In the genomic region with DNA sequence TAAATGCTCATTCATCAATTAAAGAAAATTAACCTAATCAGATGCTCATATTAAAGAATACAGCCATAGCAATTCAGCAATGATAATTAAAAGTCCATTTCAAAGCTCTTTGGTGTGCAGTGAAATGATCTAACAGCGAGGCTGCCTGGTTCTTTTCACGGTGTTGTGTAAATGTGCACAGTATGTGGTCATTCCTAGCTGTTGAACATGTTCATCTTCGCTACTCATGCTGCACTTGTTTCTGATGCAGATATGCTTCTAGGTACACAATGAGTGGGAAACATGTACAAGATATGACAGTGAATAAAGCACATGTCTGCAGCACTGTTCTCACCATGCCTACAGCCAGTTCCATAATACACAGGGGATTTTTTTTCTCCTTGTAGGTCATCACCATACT, we compare ENCODE assay signal across 13 cellular contexts.
DNase-seq lines count a peak whose midpoint lies in the region; ATAC-seq and TF ChIP-seq lines count a peak whose summit lies in the region.
"Had no signal": no experiment of that assay in that cellular context is flagged by ENCODE, and none has a peak within 500 bp of the region (broad histone marks: within the 10 kb centered on the region; RNA-seq: fewer than 3 reads in every experiment).

No MANE protein-coding gene starts in this region.

- no peak overlapping the region for H4K91ac ChIP-seq in neuronal stem cell (ENCODE audit: low read depth, low read length, poor library complexity)

- ATAC-seq in Panc1, result no peak
- ATAC-seq in GM18519 (IDR thresholded peaks at IDR 0.05; ENCODE audit: low FRiP score, unreplicated experiment), result no peak
- ATAC-seq: A549; CD8-positive, alpha-beta T cell had no signal

- H2BK12ac ChIP-seq in neuronal stem cell (ENCODE audit: low read length), result no peak overlapping the region

- no TSS peak for BruUV-seq in Panc1 (replicated peaks; lab: Mats Ljungman, UMichigan)

- H3K4ac ChIP-seq in neuronal stem cell (ENCODE audit: low read length), result no peak overlapping the region

- H2BK15ac ChIP-seq in neuronal stem cell (ENCODE audit: low read length), result no peak overlapping the region

- POLR2A ChIA-PET in Panc1 (lab: Charles Lee), result no interaction called here

- H3K9me3 ChIP-seq in Panc1 (ENCODE audit: control insufficient read depth, insufficient read depth, low read depth, low read length), result no peaks in the 10 kb centered on the region
- no peaks in the 10 kb centered on the region for H3K9me3 ChIP-seq in esophagus muscularis mucosa
- no peaks in the 10 kb centered on the region for H3K9me3 ChIP-seq in neuronal stem cell (replicated peaks in 1 of 2; ENCODE audit: control insufficient read depth in 2 of 2, insufficient read depth in 1 of 2, low read depth in 1 of 2, low read length in 2 of 2)
- H3K9me3 ChIP-seq: A549, BLaER1 had no signal

- TF ChIP-seq EP300 in esophagus muscularis mucosa (IDR thresholded peaks at IDR 0.05), result no peak

- no peak overlapping the region for H3K4me3 ChIP-seq in Panc1 (ENCODE audit: low read depth in 2 of 2, low read length in 2 of 2)
- no peak overlapping the region for H3K4me3 ChIP-seq in esophagus muscularis mucosa
- no peak overlapping the region for H3K4me3 ChIP-seq in neuronal stem cell (ENCODE audit: low read length in 2 of 2)
- H3K4me3 ChIP-seq: A549, BLaER1 had no signal

- H3K14ac ChIP-seq in neuronal stem cell (ENCODE audit: low read length), result no peak overlapping the region

- DNase-seq in NCI-H146 (lab: John Stamatoyannopoulos, UW), result peak; percentile 8
- DNase-seq in NCI-H146 treated with DMSO at 0.1 percent for 48 hours (lab: John Stamatoyannopoulos, UW; ENCODE audit: unreplicated experiment), result no peak
- DNase-seq in Panc1 (ENCODE audit: low read depth, low spot score), result no peak
- DNase-seq in esophagus muscularis mucosa (ENCODE audit: extremely low spot score), result peak; percentile 14
- DNase-seq in neuronal stem cell (ENCODE audit: low spot score), result no peak
- DNase-seq in NCI-H2171 (lab: John Stamatoyannopoulos, UW), result no peak
- no peak for DNase-seq in activated gamma-delta T cell (lab: John Stamatoyannopoulos, UW)
- DNase-seq: CD8-positive, alpha-beta T cell; H9 had no signal

- no peak overlapping the region for H2BK5ac ChIP-seq in neuronal stem cell (ENCODE audit: low read length)

- H2BK120ac ChIP-seq in neuronal stem cell (ENCODE audit: low read depth, low read length), result no peak overlapping the region

- intact Hi-C loops in Panc1 (cut with micrococcal nuclease; ENCODE audit: unreplicated experiment), result no loop called here
- intact Hi-C loops in esophagus muscularis mucosa (cut with DNase I), result no loop called here

- CTCF ChIA-PET in Panc1 (lab: Charles Lee), result no interaction called here

- no peak overlapping the region for H4K8ac ChIP-seq in neuronal stem cell (ENCODE audit: low read depth, low read length)

- H3K9ac ChIP-seq in neuronal stem cell (ENCODE audit: low read depth, low read length, poor library complexity), result no peak overlapping the region
- H3K9ac ChIP-seq: BLaER1 had no signal

- no peak overlapping the region for H3K23ac ChIP-seq in neuronal stem cell (ENCODE audit: low read depth, low read length, poor library complexity)

- H2AFZ ChIP-seq in neuronal stem cell (ENCODE audit: low read length), result no peak overlapping the region

- H3K27ac ChIP-seq in Panc1 (ENCODE audit: low read length), result peak overlapping the region; percentile 49; the same call in 1 of the 2 replicates
- no peak overlapping the region for H3K27ac ChIP-seq in esophagus muscularis mucosa (replicated peaks in 1 of 4)
- no peak overlapping the region for H3K27ac ChIP-seq in neuronal stem cell (replicated peaks; ENCODE audit: low read length)
- H3K27ac ChIP-seq: 22Rv1, A549, BLaER1 had no signal

- TF ChIP-seq CTCF in Panc1 (IDR thresholded peaks at IDR 0.05), result no peak
- TF ChIP-seq CTCF in esophagus muscularis mucosa (IDR thresholded peaks at IDR 0.05), result no peak

- H3K79me1 ChIP-seq in neuronal stem cell (ENCODE audit: low read depth, low read length), result no peaks in the 10 kb centered on the region

- WGBS in esophagus muscularis mucosa, result 94% methylated on average over 3 of the region's 3 CpGs
- no CpG with 5 or more reads among the region's 3 CpGs for WGBS in neuronal stem cell (ENCODE audit: extremely low coverage in 2 of 2, insufficient read length in 2 of 2, insufficient replicate concordance in 1 of 2), 2 donors

- TF ChIP-seq POLR2A in esophagus muscularis mucosa (IDR thresholded peaks at IDR 0.05; ENCODE audit: low read depth), result no peak

- no peaks in the 10 kb centered on the region for H3K27me3 ChIP-seq in Panc1 (ENCODE audit: control insufficient read depth, insufficient read depth, low read length)
- H3K27me3 ChIP-seq in esophagus muscularis mucosa, result no peaks in the 10 kb centered on the region
- H3K27me3 ChIP-seq in neuronal stem cell (ENCODE audit: control insufficient read depth in 3 of 3, insufficient read depth in 3 of 3, low read depth in 1 of 3, low read length in 3 of 3), result no peaks in the 10 kb centered on the region
- H3K27me3 ChIP-seq: BLaER1 had no signal

- in situ Hi-C loops in Panc1 (cut with HindIII; ENCODE audit: low pct_unique_long_range_greater_than_20kb, low sequenced_read_pairs), result no loop called here

- H2AK5ac ChIP-seq in neuronal stem cell (ENCODE audit: low read depth, low read length), result no peak overlapping the region

- H3K4me1 ChIP-seq in Panc1 (ENCODE audit: control insufficient read depth, insufficient read depth, low read length) (peaks cover 7% of the 10 kb centered on the region; the same call in 1 of the 2 replicates), esophagus muscularis mucosa (peaks cover 0 to 8% (median 0%) of the 10 kb centered on the region in 4 donors), neuronal stem cell (ENCODE audit: control insufficient read depth in 2 of 2, insufficient read depth in 1 of 2, low read depth in 1 of 2, low read length in 2 of 2) (peaks cover 15 to 32% of the 10 kb centered on the region in 2 donors)
- H3K4me1 ChIP-seq: A549, BLaER1 had no signal

- H3K36me3 ChIP-seq in Panc1 (ENCODE audit: control insufficient read depth, insufficient read depth, low read length), result no peaks in the 10 kb centered on the region
- H3K36me3 ChIP-seq in esophagus muscularis mucosa, result no peaks in the 10 kb centered on the region
- no peaks in the 10 kb centered on the region for H3K36me3 ChIP-seq in neuronal stem cell (replicated peaks in 1 of 2; ENCODE audit: control insufficient read depth in 2 of 2, insufficient read depth in 2 of 2, low read length in 2 of 2)
- H3K36me3 ChIP-seq: BLaER1 had no signal

- peak overlapping the region; percentile 75 for H3K18ac ChIP-seq in neuronal stem cell (ENCODE audit: low read length)

- no peak overlapping the region for H3K4me2 ChIP-seq in neuronal stem cell (ENCODE audit: insufficient read depth, low read length, poor library complexity, severe bottlenecking)
- H3K4me2 ChIP-seq: A549, BLaER1 had no signal

Comparison
In these comparisons a context has a peak if more than half of its experiments do, and no peak if none do; other contexts are left out.
1. DNase-seq: peak in NCI-H146 (single experiment) and esophagus muscularis mucosa (single experiment); none in NCI-H146 treated with DMSO at 0.1 percent for 48 hours (single experiment), Panc1 (single experiment), neuronal stem cell (single experiment), NCI-H2171 (single experiment) and activated gamma-delta T cell (single experiment).